In the genomic region with DNA sequence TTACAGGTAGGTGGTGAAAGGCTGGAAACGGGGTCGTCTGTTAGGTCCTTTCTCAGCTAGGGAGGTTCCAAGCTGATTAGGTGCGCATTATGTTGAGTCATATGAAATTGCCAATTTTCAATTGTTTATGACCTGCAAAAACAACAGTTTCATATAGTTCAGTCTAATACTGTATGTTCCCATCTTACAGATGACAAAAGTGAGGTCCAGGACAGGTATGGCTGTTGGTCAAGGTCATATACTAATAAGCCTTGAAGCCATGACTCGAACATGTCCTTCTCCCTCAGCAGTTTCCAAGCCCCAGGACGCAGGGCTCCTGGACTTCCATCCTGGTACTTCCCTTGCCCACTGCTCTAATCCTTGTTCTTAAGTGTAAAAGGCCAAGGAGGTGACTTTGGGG, we compare ENCODE assay signal across 1 cellular context.
TF ChIP-seq lines count a peak whose summit lies in the region.

No MANE protein-coding gene starts in this region.

TF ChIP-seq in K562, 482 proteins besides CTCF, POLR2A, EP300 and RAD21 (continued from another document):
- TF ChIP-seq RNF2 (IDR thresholded peaks at IDR 0.05), result no peak
